20 cellular contexts compared by ENCODE assay signal in the genomic region with DNA sequence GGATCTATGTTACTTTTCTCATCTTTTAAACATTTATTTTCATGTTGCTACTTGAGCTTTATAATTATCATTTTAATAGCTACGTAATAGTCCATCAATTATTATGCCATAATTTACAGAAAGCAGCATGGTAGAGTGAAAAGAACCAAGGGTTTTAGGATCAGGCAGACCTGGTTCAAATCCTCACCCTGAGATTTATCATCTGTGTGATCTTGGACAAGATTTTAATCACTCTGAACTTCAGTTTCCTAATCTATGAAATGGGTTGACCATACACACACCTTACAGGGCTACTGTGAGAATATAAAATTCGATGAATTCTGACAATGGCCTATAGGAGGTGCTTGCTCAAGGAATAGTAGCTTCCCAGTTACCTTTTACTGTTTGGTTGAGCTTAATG. TPM values are rescaled to one million over a fixed set of nuclear protein-coding genes. Genes with fewer than 3 reads are reported as not detected.
"Had no signal": no experiment of that assay in that cellular context is flagged by ENCODE, and none has a peak within 500 bp of the region (broad histone marks: within the 10 kb centered on the region; RNA-seq: fewer than 3 reads in every experiment).

No MANE protein-coding gene starts in this region.

- H3K9me3 ChIP-seq: lower lobe of right lung, psoas muscle, right atrium auricular region, thyroid gland had no signal

- H2AFZ ChIP-seq: hepatocyte had no signal

- H3K27ac ChIP-seq: cardiac muscle cell, hepatocyte, lower lobe of right lung, psoas muscle, right atrium auricular region, thyroid gland had no signal

- H3K4me1 ChIP-seq: psoas muscle had no signal

- H3K4me2 ChIP-seq: hepatocyte had no signal

- H3K4me3 ChIP-seq: cardiac muscle cell, hepatocyte, lower lobe of right lung, psoas muscle, right atrium auricular region, thyroid gland had no signal

- ATAC-seq: activated CD4-positive, CD25-positive, alpha-beta regulatory T cell treated with anti-CD3 and anti-CD28 coated beads, Interleukin-2, amount 50 U/mL, for 24 hours; left lobe of liver; lower lobe of right lung; naive thymus-derived CD4-positive, alpha-beta T cell; psoas muscle had no signal

- H3K27me3 ChIP-seq: cardiac muscle cell, hepatocyte, right atrium auricular region, thyroid gland had no signal

- H3K36me3 ChIP-seq: cardiac muscle cell, lower lobe of right lung, right atrium auricular region, thyroid gland had no signal

- DNase-seq: activated CD4-positive, alpha-beta memory T cell treated with anti-CD3 and anti-CD28 coated beads, Interleukin-2, amount 10 ng/mL, durations not matched to agents 7 days and 5 days; activated CD4-positive, alpha-beta T cell treated with anti-CD3 and anti-CD28 coated beads, Interleukin-2, amount 10 ng/mL, durations not matched to agents 24 days and 14 days; activated effector memory CD4-positive, alpha-beta T cell treated with anti-CD3 and anti-CD28 coated beads, Interleukin-2, amount 50 U/mL, for 16 hours; activated naive CD4-positive, alpha-beta T cell treated with anti-CD3 and anti-CD28 coated beads, Interleukin-2, amount 10 ng/mL, durations not matched to agents 7 days and 5 days; amygdala; effector CD4-positive, alpha-beta T cell; foreskin melanocyte; immature natural killer cell; lower lobe of right lung; naive thymus-derived CD4-positive, alpha-beta T cell; psoas muscle; stimulated activated CD4-positive, alpha-beta T cell treated with anti-CD3 and anti-CD28 coated beads, Interleukin-4, amount 100 ng/mL, for 4 hours; substantia nigra; T-helper 2 cell; thyroid gland had no signal

RNA-seq across cellular contexts. Expression of a gene that starts 27.1 kb away (rescaled TPM):
- total RNA-seq: activated CD4-positive, alpha-beta memory T cell treated with anti-CD3 and anti-CD28 coated beads, Interleukin-2, amount 10 ng/mL, durations not matched to agents 7 days and 5 days had no signal
- polyA plus RNA-seq: immature natural killer cell; naive thymus-derived CD4-positive, alpha-beta T cell had no signal
